13 cellular contexts compared by ENCODE assay signal in genomic region chr1:59332221-59332620, GRCh38.
"Had no signal": no experiment of that assay in that cellular context is flagged by ENCODE, and none has a peak within 500 bp of the region (broad histone marks: within the 10 kb centered on the region; RNA-seq: fewer than 3 reads in every experiment).

No MANE protein-coding gene starts in this region.

- H3K4me3 Mint-ChIP-seq: neural progenitor cell had no signal

- H3K36me3 Mint-ChIP-seq: neural progenitor cell had no signal

- H3K4me3 ChIP-seq: adrenal gland, esophagus muscularis mucosa, neural progenitor cell, right lobe of liver, smooth muscle cell, stomach, testis had no signal

- H3K27ac Mint-ChIP-seq: neural progenitor cell had no signal

- H3K36me3 ChIP-seq: adrenal gland, esophagus muscularis mucosa, neural progenitor cell, right lobe of liver, stomach had no signal

- H3K9me3 Mint-ChIP-seq: immature natural killer cell had no signal

- H3K4me1 ChIP-seq: adrenal gland, esophagus muscularis mucosa, neural progenitor cell, right lobe of liver, testis had no signal

- H3K27ac ChIP-seq: adrenal gland, esophagus muscularis mucosa, neural progenitor cell, right lobe of liver, stomach, testis had no signal

- DNase-seq: activated CD4-positive, alpha-beta T cell treated with anti-CD3 and anti-CD28 coated beads for 4 hours; activated naive CD4-positive, alpha-beta T cell treated with anti-CD3 and anti-CD28 coated beads, Interleukin-2, amount 50 U/mL, for 16 hours; adrenal gland; glutamatergic neuron; immature natural killer cell; right lobe of liver; stimulated activated CD4-positive, alpha-beta T cell treated with anti-CD3 and anti-CD28 coated beads, Interleukin-4, amount 100 ng/mL, for 4 hours; stimulated activated CD8-positive, alpha-beta memory T cell treated with anti-CD3 and anti-CD28 coated beads, Interleukin-4, amount 100 ng/mL, for 48 hours; stomach; testis had no signal

- H3K27me3 ChIP-seq: adrenal gland, esophagus muscularis mucosa, neural progenitor cell, right lobe of liver, stomach, testis had no signal

- H3K9me3 ChIP-seq: adrenal gland, esophagus muscularis mucosa, right lobe of liver, stomach, testis had no signal
